ENCODE assay signal across 18 cellular contexts in genomic region chr17:51611585-51611984, GRCh38.
DNase-seq lines count a peak whose midpoint lies in the region; ATAC-seq and TF ChIP-seq lines count a peak whose summit lies in the region.
"Had no signal": no experiment of that assay in that cellular context is flagged by ENCODE, and none has a peak within 500 bp of the region (broad histone marks: within the 10 kb centered on the region; RNA-seq: fewer than 3 reads in every experiment).

No MANE protein-coding gene starts in this region.

- POLR2A ChIA-PET in T-cell (lab: Charles Lee): no interaction called here

- H3K4me1 Mint-ChIP-seq in neural crest cell (peaks cover 32% of the 10 kb centered on the region), T-cell (peaks cover 0 to 5% (median 0%) of the 10 kb centered on the region in 3 donors)

- TF ChIP-seq CTCF in DND-41 (IDR thresholded peaks at IDR 0.05; ENCODE audit: borderline replicate concordance, extremely low read depth, low read length, poor library complexity, severe bottlenecking) (no peak), neural crest cell (conservative IDR thresholded peaks at IDR 0.05) (no peak), brain microvascular endothelial cell (IDR thresholded peaks at IDR 0.05; ENCODE audit: low read depth, low read length, missing control alignments) (no peak)

- H3K36me3 Mint-ChIP-seq in neural crest cell (ENCODE audit: low read depth): no peaks in the 10 kb centered on the region
- H3K36me3 Mint-ChIP-seq in T-cell: no peaks in the 10 kb centered on the region
- H3K36me3 Mint-ChIP-seq: CD8-positive, alpha-beta T cell had no signal

- DNase-seq in DND-41 (no peak), foreskin melanocyte (peak; percentile 86), neural crest cell (ENCODE audit: low read depth, low spot score) (peak; percentile 10), NCI-H1436 (lab: John Stamatoyannopoulos, UW) (no peak), NCI-H774 (lab: John Stamatoyannopoulos, UW) (no peak), T-cell (no peak), brain microvascular endothelial cell (no peak)
- DNase-seq: CD8-positive, alpha-beta T cell; GF-D8; NCI-H1417 treated with DMSO at 0.1 percent for 48 hours; NCI-H2029; NCI-H2171; NCI-H510A treated with DMSO at 0.1 percent for 48 hours; Peyer's patch; SIG-M5; SW 1271 had no signal

- no peak overlapping the region for H3K4me3 Mint-ChIP-seq in neural crest cell
- no peak overlapping the region for H3K4me3 Mint-ChIP-seq in T-cell
- H3K4me3 Mint-ChIP-seq: CD8-positive, alpha-beta T cell; GM23338 had no signal

- H3K4me1 ChIP-seq in BLaER1 (peaks cover 18% of the 10 kb centered on the region), DND-41 (ENCODE audit: insufficient read depth, low read length) (peaks cover 18% of the 10 kb centered on the region)
- H3K4me1 ChIP-seq: Peyer's patch had no signal

- no peaks in the 10 kb centered on the region for H3K9me3 ChIP-seq in BLaER1
- H3K9me3 ChIP-seq in DND-41 (ENCODE audit: insufficient read depth, low read length, severe bottlenecking): no peaks in the 10 kb centered on the region
- H3K9me3 ChIP-seq: Peyer's patch had no signal

- H3K9me3 Mint-ChIP-seq in neural crest cell (peaks cover 2% of the 10 kb centered on the region), T-cell (no peaks in the 10 kb centered on the region)
- H3K9me3 Mint-ChIP-seq: CD8-positive, alpha-beta T cell had no signal

- peak overlapping the region; percentile 29 for H3K4me2 ChIP-seq in BLaER1
- no peak overlapping the region for H3K4me2 ChIP-seq in DND-41 (ENCODE audit: insufficient read depth, low read length)
- H3K4me2 ChIP-seq: GM23338 had no signal

- H3K27me3 Mint-ChIP-seq in neural crest cell (ENCODE audit: low read depth) (no peaks in the 10 kb centered on the region), T-cell (peaks cover 8% of the 10 kb centered on the region in 2 donors)

- peak overlapping the region; percentile 65 for H3K27ac Mint-ChIP-seq in neural crest cell (ENCODE audit: unreplicated experiment)
- H3K27ac Mint-ChIP-seq in T-cell: no peak overlapping the region
- H3K27ac Mint-ChIP-seq: CD8-positive, alpha-beta T cell; GM23338 had no signal

- no peaks in the 10 kb centered on the region for H3K36me3 ChIP-seq in BLaER1
- H3K36me3 ChIP-seq in DND-41 (ENCODE audit: insufficient read depth, low read length): no peaks in the 10 kb centered on the region
- H3K36me3 ChIP-seq in brain microvascular endothelial cell (replicated peaks): no peaks in the 10 kb centered on the region
- H3K36me3 ChIP-seq: Peyer's patch had no signal

- no peak overlapping the region for H3K27ac ChIP-seq in BLaER1
- H3K27ac ChIP-seq in DND-41 (ENCODE audit: low read length): peak overlapping the region; percentile 1; the same call in 1 of the 2 replicates
- H3K27ac ChIP-seq in brain microvascular endothelial cell: no peak overlapping the region
- H3K27ac ChIP-seq: Peyer's patch had no signal

- H3K79me2 ChIP-seq in DND-41 (ENCODE audit: insufficient read depth, low read length): no peaks in the 10 kb centered on the region

- H3K27me3 ChIP-seq in BLaER1 (no peaks in the 10 kb centered on the region), DND-41 (ENCODE audit: insufficient read depth, low read length, poor library complexity) (no peaks in the 10 kb centered on the region), brain microvascular endothelial cell (replicated peaks) (no peaks in the 10 kb centered on the region)
- H3K27me3 ChIP-seq: Peyer's patch had no signal

- H4K20me1 ChIP-seq in BLaER1: no peaks in the 10 kb centered on the region
- H4K20me1 ChIP-seq in DND-41 (ENCODE audit: insufficient read depth, low read length): no peaks in the 10 kb centered on the region

- ATAC-seq in DND-41 (ENCODE audit: insufficient read depth, low read depth) (no peak), T-cell (replicated peaks in 1 of 4) (no peak)
- ATAC-seq: CD8-positive, alpha-beta T cell; GM23338 had no signal

- H3K9ac ChIP-seq in BLaER1 (0 out of 2 replicates have a peak overlapping the region, but pooled peaks have one; percentile 17), DND-41 (ENCODE audit: low read depth, low read length) (no peak overlapping the region)

- CTCF ChIA-PET in T-cell (lab: Charles Lee): no interaction called here

- in situ Hi-C loops in brain microvascular endothelial cell (cut with HindIII; ENCODE audit: low pct_ligation_motif_present, low sequenced_read_pairs): no loop called here

- H3K4me3 ChIP-seq in BLaER1 (no peak overlapping the region), DND-41 (ENCODE audit: low read depth in 1 of 2, low read length in 2 of 2) (no peak overlapping the region), brain microvascular endothelial cell (ENCODE audit: low read depth, low read length) (no peak overlapping the region)
- H3K4me3 ChIP-seq: GM23338, Peyer's patch had no signal

- H2AFZ ChIP-seq in DND-41 (ENCODE audit: low read depth, low read length): no peak overlapping the region
- H2AFZ ChIP-seq: GM23338 had no signal

Comparison
In these comparisons a context has a peak if more than half of its experiments do, and no peak if none do; other contexts are left out.
1. DNase-seq: peak in foreskin melanocyte (single experiment) and neural crest cell (single experiment); none in DND-41 (single experiment), NCI-H1436 (single experiment), NCI-H774 (single experiment), T-cell (0 of 34) and brain microvascular endothelial cell (single experiment).